In genomic region chr9:79574716-79575242, GRCh38 we compare ENCODE assay signal across 10 cellular contexts. TPM values are rescaled to one million over a fixed set of nuclear protein-coding genes. Genes with fewer than 3 reads are reported as not detected.
DNase-seq lines count a peak whose midpoint lies in the region; ATAC-seq lines count a peak whose summit lies in the region.
"Had no signal": no experiment of that assay in that cellular context is flagged by ENCODE, and none has a peak within 500 bp of the region (broad histone marks: within the 10 kb centered on the region; RNA-seq: fewer than 3 reads in every experiment).

No MANE protein-coding gene starts in this region.

- peaks cover 53% of the 10 kb centered on the region for H3K4me1 Mint-ChIP-seq in T-helper 2 cell treated with Interferon-gamma antibody and Interleukin-4, amounts not matched to agents 5 μg/mL and 100 μg/mL, for 36 hours (ENCODE audit: low read depth)
- H3K4me1 Mint-ChIP-seq in activated T-helper 1 cell treated with anti-CD3 and anti-CD28 coated beads, Interleukin-12 subunit alpha, Interleukin-12 subunit beta, Interleukin-2, Interleukin-4 antibody, amounts not matched to agents 30 ng/mL and 10 ng/mL and 1 ng/mL, durations not matched to agents 14 hours and 24 hours and 36 hours (ENCODE audit: low read depth): peaks cover 64% of the 10 kb centered on the region

- no peak for ATAC-seq in left colon

- H3K9ac ChIP-seq in iPS-15b (ENCODE audit: low read depth, low read length) (no peak overlapping the region), skeletal muscle satellite cell (ENCODE audit: low read depth, low read length) (peak overlapping the region; percentile 98)

- DNase-seq in T-helper 2 cell treated with Interferon-gamma antibody and Interleukin-4, amounts not matched to agents 5 μg/mL and 100 μg/mL, for 36 hours (ENCODE audit: low spot score): no peak
- DNase-seq in T-helper 2 cell (no peak), left colon (no peak), KG1 (lab: John Stamatoyannopoulos, UW) (no peak)
- no peak for DNase-seq in activated T-helper 1 cell treated with anti-CD3 and anti-CD28 coated beads, Interleukin-12 subunit alpha, Interleukin-12 subunit beta, Interleukin-2, Interleukin-4 antibody, amounts not matched to agents 30 ng/mL and 10 ng/mL and 1 ng/mL, durations not matched to agents 14 hours and 24 hours and 36 hours (ENCODE audit: low spot score)
- no peak for DNase-seq in effector CD8-positive, alpha-beta T cell (lab: John Stamatoyannopoulos, UW)
- DNase-seq: activated CD8-positive, alpha-beta memory T cell treated with anti-CD3 and anti-CD28 coated beads, Interleukin-2, amount 50 U/mL, for 4 hours; head of caudate nucleus had no signal

- intact Hi-C loops in activated T-helper 1 cell treated with anti-CD3 and anti-CD28 coated beads, Interleukin-12 subunit alpha, Interleukin-12 subunit beta, Interleukin-2, Interleukin-4 antibody, amounts not matched to agents 30 ng/mL and 10 ng/mL and 1 ng/mL, durations not matched to agents 14 hours and 24 hours and 36 hours (cut with micrococcal nuclease): loop anchor here (5.0 to 10.0 kb wide), 4 partner anchors 97 to 1542 kb away; partner anchors contain the start of genes CEP78 and GNAQ
- intact Hi-C loops in left colon (cut with DNase I, micrococcal nuclease): no loop called here

- H3K36me3 ChIP-seq in iPS-15b (ENCODE audit: control insufficient read depth, insufficient read depth, low read length) (no peaks in the 10 kb centered on the region), skeletal muscle satellite cell (ENCODE audit: insufficient read depth, low read length) (no peaks in the 10 kb centered on the region)

- H3K9me3 ChIP-seq in iPS-15b (ENCODE audit: control insufficient read depth, insufficient read depth, low read length) (no peaks in the 10 kb centered on the region), skeletal muscle satellite cell (replicated peaks; ENCODE audit: low read length) (no peaks in the 10 kb centered on the region)

- no peaks in the 10 kb centered on the region for H3K27me3 Mint-ChIP-seq in T-helper 2 cell treated with Interferon-gamma antibody and Interleukin-4, amounts not matched to agents 5 μg/mL and 100 μg/mL, for 36 hours (ENCODE audit: low read depth)
- peaks cover 8% of the 10 kb centered on the region for H3K27me3 Mint-ChIP-seq in activated T-helper 1 cell treated with anti-CD3 and anti-CD28 coated beads, Interleukin-12 subunit alpha, Interleukin-12 subunit beta, Interleukin-2, Interleukin-4 antibody, amounts not matched to agents 30 ng/mL and 10 ng/mL and 1 ng/mL, durations not matched to agents 14 hours and 24 hours and 36 hours (ENCODE audit: insufficient read depth)

- H3K27ac Mint-ChIP-seq in T-helper 2 cell treated with Interferon-gamma antibody and Interleukin-4, amounts not matched to agents 5 μg/mL and 100 μg/mL, for 36 hours: no peak overlapping the region
- no peak overlapping the region for H3K27ac Mint-ChIP-seq in activated T-helper 1 cell treated with anti-CD3 and anti-CD28 coated beads, Interleukin-12 subunit alpha, Interleukin-12 subunit beta, Interleukin-2, Interleukin-4 antibody, amounts not matched to agents 30 ng/mL and 10 ng/mL and 1 ng/mL, durations not matched to agents 14 hours and 24 hours and 36 hours

- peak overlapping the region; percentile 92 for H3K4me2 ChIP-seq in skeletal muscle satellite cell (ENCODE audit: low read length)

- H3K4me3 Mint-ChIP-seq in T-helper 2 cell treated with Interferon-gamma antibody and Interleukin-4, amounts not matched to agents 5 μg/mL and 100 μg/mL, for 36 hours: peak overlapping the region; percentile 89
- H3K4me3 Mint-ChIP-seq in activated T-helper 1 cell treated with anti-CD3 and anti-CD28 coated beads, Interleukin-12 subunit alpha, Interleukin-12 subunit beta, Interleukin-2, Interleukin-4 antibody, amounts not matched to agents 30 ng/mL and 10 ng/mL and 1 ng/mL, durations not matched to agents 14 hours and 24 hours and 36 hours: peak overlapping the region; percentile 90

- peaks cover 44% of the 10 kb centered on the region for H3K36me3 Mint-ChIP-seq in T-helper 2 cell treated with Interferon-gamma antibody and Interleukin-4, amounts not matched to agents 5 μg/mL and 100 μg/mL, for 36 hours (ENCODE audit: low read depth)
- peaks cover 29% of the 10 kb centered on the region for H3K36me3 Mint-ChIP-seq in activated T-helper 1 cell treated with anti-CD3 and anti-CD28 coated beads, Interleukin-12 subunit alpha, Interleukin-12 subunit beta, Interleukin-2, Interleukin-4 antibody, amounts not matched to agents 30 ng/mL and 10 ng/mL and 1 ng/mL, durations not matched to agents 14 hours and 24 hours and 36 hours (ENCODE audit: low read depth)

- H3K9me3 Mint-ChIP-seq in T-helper 2 cell treated with Interferon-gamma antibody and Interleukin-4, amounts not matched to agents 5 μg/mL and 100 μg/mL, for 36 hours: no peaks in the 10 kb centered on the region
- no peaks in the 10 kb centered on the region for H3K9me3 Mint-ChIP-seq in activated T-helper 1 cell treated with anti-CD3 and anti-CD28 coated beads, Interleukin-12 subunit alpha, Interleukin-12 subunit beta, Interleukin-2, Interleukin-4 antibody, amounts not matched to agents 30 ng/mL and 10 ng/mL and 1 ng/mL, durations not matched to agents 14 hours and 24 hours and 36 hours

- H3K4me3 ChIP-seq in iPS-15b (ENCODE audit: low read depth, low read length): peak overlapping the region; percentile 65
- peak overlapping the region; percentile 93 for H3K4me3 ChIP-seq in skeletal muscle satellite cell (ENCODE audit: low read length)

- no peaks in the 10 kb centered on the region for H3K27me3 ChIP-seq in iPS-15b (ENCODE audit: control insufficient read depth, insufficient read depth, low read length)
- H3K27me3 ChIP-seq in skeletal muscle satellite cell (ENCODE audit: control insufficient read depth, insufficient read depth, low read length): no peaks in the 10 kb centered on the region

- H3K4me1 ChIP-seq in iPS-15b (ENCODE audit: control insufficient read depth, insufficient read depth, low read length) (peaks cover 7% of the 10 kb centered on the region), skeletal muscle satellite cell (ENCODE audit: control insufficient read depth, insufficient read depth, low read length) (peaks cover 42% of the 10 kb centered on the region)

RNA-seq across cellular contexts. Expression of gene TLE4, which starts 3.0 kb away (rescaled TPM):
- total RNA-seq in activated T-helper 1 cell treated with anti-CD3 and anti-CD28 coated beads, Interleukin-12 subunit alpha, Interleukin-12 subunit beta, Interleukin-2, Interleukin-4 antibody, amounts not matched to agents 30 ng/mL and 10 ng/mL and 1 ng/mL, durations not matched to agents 14 hours and 24 hours and 36 hours: 25.1 and 25.4 TPM in 2 replicates
- total RNA-seq in skeletal muscle satellite cell (2012; rRNA removed): 5.6 and 12.9 TPM in 2 replicates
- 10 to 100 TPM; 22.2 to 29.8 TPM for total RNA-seq in left colon
